Comparison of ENCODE assay signal across 23 cellular contexts in genomic region chr6:167731731-167732422, GRCh38.
DNase-seq lines count a peak whose midpoint lies in the region; ATAC-seq and TF ChIP-seq lines count a peak whose summit lies in the region.
"Had no signal": no experiment of that assay in that cellular context is flagged by ENCODE, and none has a peak within 500 bp of the region (broad histone marks: within the 10 kb centered on the region; RNA-seq: fewer than 3 reads in every experiment).

No MANE protein-coding gene starts in this region.

- H3K36me3 ChIP-seq in MG63 (no peaks in the 10 kb centered on the region), spleen (no peaks in the 10 kb centered on the region), brain microvascular endothelial cell (replicated peaks) (no peaks in the 10 kb centered on the region)
- H3K36me3 ChIP-seq: lower lobe of right lung, tibial artery had no signal

- TF ChIP-seq CTCF in dorsolateral prefrontal cortex (IDR thresholded peaks at IDR 0.05 in 54 of 56, conservative IDR thresholded peaks at IDR 0.05 in 2 of 56; ENCODE audit: low read depth in 1 of 56, partially characterized antibody in 56 of 56) (no peak), spleen (IDR thresholded peaks at IDR 0.05 in 8 of 11, conservative IDR thresholded peaks at IDR 0.05 in 3 of 11) (no peak), brain microvascular endothelial cell (IDR thresholded peaks at IDR 0.05; ENCODE audit: low read depth, low read length, missing control alignments) (no peak)

- no peak overlapping the region for H3K4me3 Mint-ChIP-seq in activated naive CD4-positive, alpha-beta T cell treated with anti-CD3 and anti-CD28 coated beads for 36 hours
- H3K4me3 Mint-ChIP-seq: activated CD4-positive, alpha-beta memory T cell treated with anti-CD3 and anti-CD28 coated beads, Interleukin-2, amount 10 ng/mL, durations not matched to agents 7 days and 5 days; activated naive CD8-positive, alpha-beta T cell treated with anti-CD3 and anti-CD28 coated beads, Interleukin-2, amount 10 ng/mL, durations not matched to agents 7 days and 5 days; stimulated activated naive CD8-positive, alpha-beta T cell treated with anti-CD3 and anti-CD28 coated beads, Interleukin-15, amount 100 ng/mL, for 72 hours had no signal

- H3K4me1 Mint-ChIP-seq in activated naive CD4-positive, alpha-beta T cell treated with anti-CD3 and anti-CD28 coated beads for 36 hours (ENCODE audit: low read depth) = no peaks in the 10 kb centered on the region
- H3K4me1 Mint-ChIP-seq: activated CD4-positive, alpha-beta memory T cell treated with anti-CD3 and anti-CD28 coated beads, Interleukin-2, amount 10 ng/mL, durations not matched to agents 7 days and 5 days; activated naive CD8-positive, alpha-beta T cell treated with anti-CD3 and anti-CD28 coated beads, Interleukin-2, amount 10 ng/mL, durations not matched to agents 7 days and 5 days; stimulated activated naive CD8-positive, alpha-beta T cell treated with anti-CD3 and anti-CD28 coated beads, Interleukin-15, amount 100 ng/mL, for 72 hours had no signal

- no peak for TF ChIP-seq POLR2A in spleen (IDR thresholded peaks at IDR 0.05)

- no peaks in the 10 kb centered on the region for H3K36me3 Mint-ChIP-seq in activated naive CD4-positive, alpha-beta T cell treated with anti-CD3 and anti-CD28 coated beads for 36 hours (ENCODE audit: low read depth)
- H3K36me3 Mint-ChIP-seq: activated naive CD8-positive, alpha-beta T cell treated with anti-CD3 and anti-CD28 coated beads, Interleukin-2, amount 10 ng/mL, durations not matched to agents 7 days and 5 days had no signal

- peaks cover 16% of the 10 kb centered on the region for H3K27me3 Mint-ChIP-seq in activated naive CD4-positive, alpha-beta T cell treated with anti-CD3 and anti-CD28 coated beads for 36 hours (ENCODE audit: low read depth)

- H3K27ac ChIP-seq in dorsolateral prefrontal cortex (no peak overlapping the region), spleen (no peak overlapping the region), brain microvascular endothelial cell (no peak overlapping the region)
- H3K27ac ChIP-seq: lower lobe of right lung, skin epidermis, tibial artery had no signal

- H3K27me3 ChIP-seq in MG63 (peaks cover 9% of the 10 kb centered on the region; the same call in 1 of the 2 replicates), dorsolateral prefrontal cortex (peaks cover 0 to 3% (median 0%) of the 10 kb centered on the region in 45 donors), spleen (replicated peaks in 1 of 7) (peaks cover 0 to 7% (median 0%) of the 10 kb centered on the region in 7 donors), brain microvascular endothelial cell (replicated peaks) (no peaks in the 10 kb centered on the region)

- DNase-seq in MG63 = peak; percentile 49
- peak in 5 of 10 donors; percentile 41 to 67 (median 60) for DNase-seq in dorsolateral prefrontal cortex
- peak; percentile 44 for DNase-seq in medulla oblongata (ENCODE audit: extremely low spot score)
- DNase-seq in spleen = peak; percentile 59
- no peak for DNase-seq in activated naive CD4-positive, alpha-beta T cell treated with anti-CD3 and anti-CD28 coated beads for 36 hours
- DNase-seq in brain microvascular endothelial cell = no peak
- DNase-seq: ACHN; activated CD4-positive, alpha-beta memory T cell treated with anti-CD3 and anti-CD28 coated beads, Interleukin-2, amount 10 ng/mL, durations not matched to agents 7 days and 5 days; activated CD4-positive, CD25-positive, alpha-beta regulatory T cell treated with anti-CD3 and anti-CD28 coated beads, Interleukin-2, amount 50 U/mL, for 72 hours; activated naive CD8-positive, alpha-beta T cell treated with anti-CD3 and anti-CD28 coated beads, Interleukin-2, amount 10 ng/mL, durations not matched to agents 7 days and 5 days; Caco-2; DMS79; effector CD4-positive, alpha-beta T cell; GDM1; lower lobe of right lung; NCI-H1092 treated with DMSO at 0.1 percent for 48 hours; NCI-H1930; NCI-H2227 treated with DMSO at 0.1 percent for 48 hours; stimulated activated naive CD8-positive, alpha-beta T cell treated with anti-CD3 and anti-CD28 coated beads, Interleukin-15, amount 100 ng/mL, for 72 hours had no signal

- H3K4me1 ChIP-seq in spleen = peaks cover 0 to 8% (median 0%) of the 10 kb centered on the region in 6 donors
- H3K4me1 ChIP-seq: Caco-2 had no signal

- CTCF ChIA-PET in activated naive CD4-positive, alpha-beta T cell treated with anti-CD3 and anti-CD28 coated beads for 36 hours (lab: Charles Lee) = no interaction called here

- 86 to 91% (median 87%) methylated on average over 23 of the region's 23 CpGs for WGBS in spleen, 5 donors

- H3K4me3 ChIP-seq in MG63 (0 out of 2 replicates have a peak overlapping the region, but pooled peaks have one; percentile 1), dorsolateral prefrontal cortex (peak overlapping the region in 44 of 59 donors; percentile 2 to 54 (median 32)), spleen (no peak overlapping the region), brain microvascular endothelial cell (ENCODE audit: low read depth, low read length) (no peak overlapping the region)
- H3K4me3 ChIP-seq: lower lobe of right lung, skin epidermis, tibial artery had no signal

- H3K9me3 Mint-ChIP-seq in activated naive CD4-positive, alpha-beta T cell treated with anti-CD3 and anti-CD28 coated beads for 36 hours = peaks cover 3% of the 10 kb centered on the region
- H3K9me3 Mint-ChIP-seq: activated CD4-positive, alpha-beta memory T cell treated with anti-CD3 and anti-CD28 coated beads, Interleukin-2, amount 10 ng/mL, durations not matched to agents 7 days and 5 days; activated naive CD8-positive, alpha-beta T cell treated with anti-CD3 and anti-CD28 coated beads, Interleukin-2, amount 10 ng/mL, durations not matched to agents 7 days and 5 days had no signal

- intact Hi-C loops in dorsolateral prefrontal cortex (cut with DNase I) (loop anchor here in 1 of 2 donors (5.0 kb wide), 2 partner anchors 55 to 65 kb away; no protein-coding TSS in a partner anchor), spleen (cut with DNase I; ENCODE audit: low total_unique reads) (no loop called here)
- intact Hi-C loops in activated naive CD4-positive, alpha-beta T cell treated with anti-CD3 and anti-CD28 coated beads for 36 hours (cut with micrococcal nuclease) = no loop called here

- in situ Hi-C loops in brain microvascular endothelial cell (cut with HindIII; ENCODE audit: low pct_ligation_motif_present, low sequenced_read_pairs) = no loop called here

- H3K27ac Mint-ChIP-seq in activated naive CD4-positive, alpha-beta T cell treated with anti-CD3 and anti-CD28 coated beads for 36 hours = no peak overlapping the region
- H3K27ac Mint-ChIP-seq: activated CD4-positive, alpha-beta memory T cell treated with anti-CD3 and anti-CD28 coated beads, Interleukin-2, amount 10 ng/mL, durations not matched to agents 7 days and 5 days; activated naive CD8-positive, alpha-beta T cell treated with anti-CD3 and anti-CD28 coated beads, Interleukin-2, amount 10 ng/mL, durations not matched to agents 7 days and 5 days; stimulated activated naive CD8-positive, alpha-beta T cell treated with anti-CD3 and anti-CD28 coated beads, Interleukin-15, amount 100 ng/mL, for 72 hours had no signal

- ATAC-seq in GM18867 (IDR thresholded peaks at IDR 0.05; ENCODE audit: unreplicated experiment) = no peak
- no peak for ATAC-seq in HG02970 (IDR thresholded peaks at IDR 0.05; ENCODE audit: low FRiP score, unreplicated experiment)
- ATAC-seq: lower lobe of right lung; stimulated activated naive CD8-positive, alpha-beta T cell treated with anti-CD3 and anti-CD28 coated beads, Interleukin-15, amount 100 ng/mL, for 72 hours had no signal

- H3K9me3 ChIP-seq in MG63 (no peaks in the 10 kb centered on the region), spleen (no peaks in the 10 kb centered on the region)
- H3K9me3 ChIP-seq: Caco-2, lower lobe of right lung, tibial artery had no signal

Comparison
In these comparisons a context has a peak if more than half of its experiments do, and no peak if none do; other contexts are left out.
1. DNase-seq: peak in MG63 (single experiment), medulla oblongata (single experiment) and spleen (single experiment); none in activated naive CD4-positive, alpha-beta T cell treated with anti-CD3 and anti-CD28 coated beads for 36 hours (single experiment) and brain microvascular endothelial cell (single experiment).
2. H3K4me3 ChIP-seq: peak in MG63 (single experiment) and dorsolateral prefrontal cortex (44 of 59); none in spleen (0 of 8) and brain microvascular endothelial cell (single experiment).